ENCODE assay signal across 1 cellular context in the genomic region with DNA sequence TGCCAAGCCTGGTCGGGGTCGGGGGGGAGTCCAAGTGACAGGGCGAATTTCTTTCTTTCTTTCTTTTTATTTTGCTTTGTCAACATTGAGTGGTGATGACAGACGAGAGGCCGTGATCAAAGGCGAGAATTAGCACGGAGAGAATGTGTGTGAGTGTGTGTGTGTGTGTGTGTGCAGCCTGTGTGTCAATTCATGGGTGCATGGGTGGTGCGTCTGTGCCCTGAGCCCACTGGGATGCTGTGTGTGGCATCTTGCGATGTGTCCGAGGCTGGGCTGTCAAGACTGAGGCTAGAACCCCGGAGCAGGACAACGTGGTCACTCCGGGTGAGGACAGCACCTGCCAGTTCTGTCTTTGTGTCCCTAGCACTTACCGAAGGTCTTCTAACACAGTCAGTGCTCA.
A peak's percentile ranks its signal among the peaks of the same experiment; 100 is the strongest.
TF ChIP-seq lines count a peak whose summit lies in the region.

No MANE protein-coding gene starts in this region.

TF ChIP-seq in HepG2, 621 proteins besides CTCF, POLR2A, EP300 and RAD21:
- TF ChIP-seq ZNF768 (CRISPR knock-in tag; IDR thresholded peaks at IDR 0.05) (peak; percentile 50; the same call in 1 of the 2 replicates), ZBTB1 (CRISPR knock-in tag; IDR thresholded peaks at IDR 0.05; ENCODE audit: borderline replicate concordance) (no peak)
- TF ChIP-seq, protein P1, sequence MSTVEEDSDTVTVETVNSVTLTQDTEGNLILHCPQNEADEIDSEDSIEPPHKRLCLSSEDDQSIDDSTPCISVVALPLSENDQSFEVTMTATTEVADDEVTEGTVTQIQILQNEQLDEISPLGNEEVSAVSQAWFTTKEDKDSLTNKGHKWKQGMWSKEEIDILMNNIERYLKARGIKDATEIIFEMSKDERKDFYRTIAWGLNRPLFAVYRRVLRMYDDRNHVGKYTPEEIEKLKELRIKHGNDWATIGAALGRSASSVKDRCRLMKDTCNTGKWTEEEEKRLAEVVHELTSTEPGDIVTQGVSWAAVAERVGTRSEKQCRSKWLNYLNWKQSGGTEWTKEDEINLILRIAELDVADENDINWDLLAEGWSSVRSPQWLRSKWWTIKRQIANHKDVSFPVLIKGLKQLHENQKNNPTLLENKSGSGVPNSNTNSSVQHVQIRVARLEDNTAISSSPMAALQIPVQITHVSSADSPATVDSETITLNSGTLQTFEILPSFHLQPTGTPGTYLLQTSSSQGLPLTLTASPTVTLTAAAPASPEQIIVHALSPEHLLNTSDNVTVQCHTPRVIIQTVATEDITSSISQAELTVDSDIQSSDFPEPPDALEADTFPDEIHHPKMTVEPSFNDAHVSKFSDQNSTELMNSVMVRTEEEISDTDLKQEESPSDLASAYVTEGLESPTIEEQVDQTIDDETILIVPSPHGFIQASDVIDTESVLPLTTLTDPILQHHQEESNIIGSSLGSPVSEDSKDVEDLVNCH (CRISPR knock-in tag; IDR thresholded peaks at IDR 0.05): no peak
